Comparison of ENCODE assay signal across 28 cellular contexts in genomic region chr3:62300617-62301016, GRCh38.
"Had no signal": no experiment of that assay in that cellular context is flagged by ENCODE, and none has a peak within 500 bp of the region (broad histone marks: within the 10 kb centered on the region; RNA-seq: fewer than 3 reads in every experiment).

No MANE protein-coding gene starts in this region.

- H3K4me1 ChIP-seq: colonic mucosa, esophagus muscularis mucosa, esophagus squamous epithelium, foreskin keratinocyte, gastroesophageal sphincter had no signal

- H3K4me3 ChIP-seq: colonic mucosa, coronary artery, dorsolateral prefrontal cortex, esophagus muscularis mucosa, esophagus squamous epithelium, gastrocnemius medialis, gastroesophageal sphincter, heart left ventricle, heart right ventricle had no signal

- H3K27me3 ChIP-seq: colonic mucosa, dorsolateral prefrontal cortex, esophagus muscularis mucosa, esophagus squamous epithelium, foreskin keratinocyte, gastrocnemius medialis, gastroesophageal sphincter, heart left ventricle, heart right ventricle had no signal

- H3K36me3 ChIP-seq: colonic mucosa, esophagus squamous epithelium, gastrocnemius medialis had no signal

- ATAC-seq: effector memory CD8-positive, alpha-beta T cell; esophagus mucosa; foreskin keratinocyte; gastrocnemius medialis; gastroesophageal sphincter; heart left ventricle; heart right ventricle had no signal

- DNase-seq: colonic mucosa; cortex of kidney; dermis blood vessel endothelial cell; dorsolateral prefrontal cortex; effector CD4-positive, alpha-beta T cell; effector CD8-positive, alpha-beta T cell; effector memory CD4-positive, alpha-beta T cell; effector memory CD8-positive, alpha-beta T cell; endodermal cell; erythroblast; esophagus squamous epithelium; foreskin fibroblast; foreskin keratinocyte; foreskin melanocyte; gastrocnemius medialis; glutamatergic neuron; head of caudate nucleus; heart left ventricle; heart right ventricle had no signal

- H3K9me3 ChIP-seq: colonic mucosa, esophagus squamous epithelium, gastrocnemius medialis had no signal

- H3K27ac ChIP-seq: colonic mucosa, coronary artery, dorsolateral prefrontal cortex, epithelial cell of prostate, esophagus muscularis mucosa, esophagus squamous epithelium, foreskin keratinocyte, gastrocnemius medialis, gastroesophageal sphincter, heart left ventricle, heart right ventricle had no signal

- FAIRE-seq: colon, endometrium, endothelial cell of umbilical vein, frontal cortex had no signal
